17 cellular contexts compared by ENCODE assay signal in genomic region chr7:90180649-90181048, GRCh38. TPM values are rescaled to one million over a fixed set of nuclear protein-coding genes. Genes with fewer than 3 reads are reported as not detected.
DNase-seq lines count a peak whose midpoint lies in the region; ATAC-seq and TF ChIP-seq lines count a peak whose summit lies in the region.
"Had no signal": no experiment of that assay in that cellular context is flagged by ENCODE, and none has a peak within 500 bp of the region (broad histone marks: within the 10 kb centered on the region; RNA-seq: fewer than 3 reads in every experiment).

No MANE protein-coding gene starts in this region.

- CTCF ChIA-PET in activated naive CD4-positive, alpha-beta T cell treated with anti-CD3 and anti-CD28 coated beads for 36 hours (lab: Charles Lee), result no interaction called here
- CTCF ChIA-PET in activated naive CD4-positive, alpha-beta T cell treated with anti-CD3 and anti-CD28 coated beads, Interleukin-2, amount 10 ng/mL, durations not matched to agents 7 days and 5 days (lab: Charles Lee), result interaction anchor here (0.7 kb wide), 1 partner anchor 61 kb away, joined by 3 read pairs; no protein-coding TSS in a partner anchor

- H3K36me3 ChIP-seq in OCI-LY3 (replicated peaks; ENCODE audit: low read depth, low read length) (peaks cover 11% of the 10 kb centered on the region), spleen (no peaks in the 10 kb centered on the region)
- H3K36me3 ChIP-seq: gastroesophageal sphincter, SJCRH30 had no signal

- TF ChIP-seq CTCF in OCI-LY3 (IDR thresholded peaks at IDR 0.05; ENCODE audit: low read depth, low read length) (no peak), choroid plexus epithelial cell (conservative IDR thresholded peaks at IDR 0.05; ENCODE audit: low read depth, low read length) (no peak), spleen (IDR thresholded peaks at IDR 0.05 in 8 of 11, conservative IDR thresholded peaks at IDR 0.05 in 3 of 11) (no peak)

- peaks cover 19% of the 10 kb centered on the region; the same call in 1 of the 2 replicates for H3K9me3 ChIP-seq in OCI-LY3 (ENCODE audit: insufficient read depth, low read length)
- H3K9me3 ChIP-seq in spleen, result peaks cover 0 to 12% (median 4%) of the 10 kb centered on the region in 8 donors
- H3K9me3 ChIP-seq: gastroesophageal sphincter, SJCRH30 had no signal

- no peak for DNase-seq in activated naive CD4-positive, alpha-beta T cell treated with anti-CD3 and anti-CD28 coated beads for 36 hours
- no peak for DNase-seq in activated naive CD4-positive, alpha-beta T cell treated with anti-CD3 and anti-CD28 coated beads, Interleukin-2, amount 10 ng/mL, durations not matched to agents 7 days and 5 days
- DNase-seq in choroid plexus epithelial cell (ENCODE audit: low read depth) (peak; percentile 8), renal cortical epithelial cell (ENCODE audit: low read depth) (peak; percentile 53), spleen (no peak), A172 (ENCODE audit: low spot score) (no peak)
- DNase-seq: central memory CD4-positive, alpha-beta T cell; MV-4-11; NCI-H2081; NCI-H774; nephron progenitor cell; SJCRH30; trophoblast cell had no signal

- H3K4me3 ChIP-seq in OCI-LY3 (ENCODE audit: low read length), result no peak overlapping the region
- H3K4me3 ChIP-seq in choroid plexus epithelial cell (ENCODE audit: low read depth, low read length), result no peak overlapping the region
- H3K4me3 ChIP-seq in spleen, result no peak overlapping the region
- H3K4me3 ChIP-seq: gastroesophageal sphincter, SJCRH30 had no signal

- peaks cover 9% of the 10 kb centered on the region for H3K27me3 Mint-ChIP-seq in activated naive CD4-positive, alpha-beta T cell treated with anti-CD3 and anti-CD28 coated beads for 36 hours (ENCODE audit: low read depth)
- no peaks in the 10 kb centered on the region for H3K27me3 Mint-ChIP-seq in activated naive CD4-positive, alpha-beta T cell treated with anti-CD3 and anti-CD28 coated beads, Interleukin-2, amount 10 ng/mL, durations not matched to agents 7 days and 5 days

- H3K4me1 ChIP-seq in OCI-LY3 (ENCODE audit: low read length) (peaks cover 28% of the 10 kb centered on the region), spleen (peaks cover 0 to 20% (median 4%) of the 10 kb centered on the region in 6 donors)
- H3K4me1 ChIP-seq: gastroesophageal sphincter, SJCRH30 had no signal

- H3K36me3 Mint-ChIP-seq in activated naive CD4-positive, alpha-beta T cell treated with anti-CD3 and anti-CD28 coated beads for 36 hours (ENCODE audit: low read depth), result peaks cover 2% of the 10 kb centered on the region
- no peaks in the 10 kb centered on the region for H3K36me3 Mint-ChIP-seq in activated naive CD4-positive, alpha-beta T cell treated with anti-CD3 and anti-CD28 coated beads, Interleukin-2, amount 10 ng/mL, durations not matched to agents 7 days and 5 days

- H3K27me3 ChIP-seq in OCI-LY3 (ENCODE audit: low read depth, low read length) (no peaks in the 10 kb centered on the region), spleen (replicated peaks in 1 of 7) (no peaks in the 10 kb centered on the region)
- H3K27me3 ChIP-seq: gastroesophageal sphincter, SJCRH30 had no signal

- H3K4me3 Mint-ChIP-seq in activated naive CD4-positive, alpha-beta T cell treated with anti-CD3 and anti-CD28 coated beads for 36 hours, result no peak overlapping the region
- no peak overlapping the region for H3K4me3 Mint-ChIP-seq in activated naive CD4-positive, alpha-beta T cell treated with anti-CD3 and anti-CD28 coated beads, Interleukin-2, amount 10 ng/mL, durations not matched to agents 7 days and 5 days
- H3K4me3 Mint-ChIP-seq: nephron progenitor cell had no signal

- intact Hi-C loops in activated naive CD4-positive, alpha-beta T cell treated with anti-CD3 and anti-CD28 coated beads for 36 hours (cut with micrococcal nuclease), result loop anchor here (1.0 kb wide), 1 partner anchor 245 kb away; no protein-coding TSS in a partner anchor
- intact Hi-C loops in spleen (cut with DNase I; ENCODE audit: low total_unique reads), result no loop called here

- peak overlapping the region; percentile 17; the same call in 1 of the 2 replicates for H3K4me2 ChIP-seq in OCI-LY3 (ENCODE audit: low read length)

- no peak for ATAC-seq in GM21515 (IDR thresholded peaks at IDR 0.05; ENCODE audit: unreplicated experiment)
- ATAC-seq: gastroesophageal sphincter, sciatic nerve had no signal

- peaks cover 4% of the 10 kb centered on the region for H3K9me3 Mint-ChIP-seq in activated naive CD4-positive, alpha-beta T cell treated with anti-CD3 and anti-CD28 coated beads for 36 hours
- H3K9me3 Mint-ChIP-seq in activated naive CD4-positive, alpha-beta T cell treated with anti-CD3 and anti-CD28 coated beads, Interleukin-2, amount 10 ng/mL, durations not matched to agents 7 days and 5 days, result peaks cover 4% of the 10 kb centered on the region

- no peaks in the 10 kb centered on the region for H4K20me1 ChIP-seq in OCI-LY3 (ENCODE audit: insufficient read depth, low read length)

- H2AFZ ChIP-seq in OCI-LY3 (ENCODE audit: low read depth, low read length), result no peak overlapping the region

- H3K79me2 ChIP-seq in OCI-LY3 (ENCODE audit: low read length), result no peaks in the 10 kb centered on the region

- no peak overlapping the region for H3K9ac ChIP-seq in OCI-LY3 (ENCODE audit: low read length)

- no peak for TF ChIP-seq POLR2A in spleen (IDR thresholded peaks at IDR 0.05)

- H3K27ac Mint-ChIP-seq in activated naive CD4-positive, alpha-beta T cell treated with anti-CD3 and anti-CD28 coated beads for 36 hours, result peak overlapping the region; percentile 94
- H3K27ac Mint-ChIP-seq in activated naive CD4-positive, alpha-beta T cell treated with anti-CD3 and anti-CD28 coated beads, Interleukin-2, amount 10 ng/mL, durations not matched to agents 7 days and 5 days, result no peak overlapping the region
- H3K27ac Mint-ChIP-seq: nephron progenitor cell had no signal

- peaks cover 35% of the 10 kb centered on the region for H3K4me1 Mint-ChIP-seq in activated naive CD4-positive, alpha-beta T cell treated with anti-CD3 and anti-CD28 coated beads for 36 hours (ENCODE audit: low read depth)
- peaks cover 11% of the 10 kb centered on the region for H3K4me1 Mint-ChIP-seq in activated naive CD4-positive, alpha-beta T cell treated with anti-CD3 and anti-CD28 coated beads, Interleukin-2, amount 10 ng/mL, durations not matched to agents 7 days and 5 days
- H3K4me1 Mint-ChIP-seq: nephron progenitor cell had no signal

- H3K27ac ChIP-seq in OCI-LY3 (ENCODE audit: low read length), result no peak overlapping the region
- no peak overlapping the region for H3K27ac ChIP-seq in spleen
- H3K27ac ChIP-seq: gastroesophageal sphincter, SJCRH30 had no signal

RNA-seq across cellular contexts. Expression of gene STEAP1, which starts 26.4 kb away (rescaled TPM):
- 1 to 10 TPM; 2.6 to 3.3 TPM for total RNA-seq in activated naive CD4-positive, alpha-beta T cell treated with anti-CD3 and anti-CD28 coated beads for 36 hours
- total RNA-seq in renal cortical epithelial cell (13.4 and 17.4 TPM in 2 replicates), spleen (10 to 100 TPM in 1 of 7 donors, 1 to 10 TPM in 6; 1.5 to 12.3 (median 4.4) TPM)
- 1 to 10 TPM in 2 of 3 donors, under 1 TPM in 1; 0.67 to 1.7 (median 1.7) TPM for polyA plus RNA-seq in spleen
- total RNA-seq in A172 (2014; rRNA removed; shearing (Covaris generic)), result 0.83 and 1.5 TPM in 2 replicates

RNA-seq across cellular contexts. Expression of gene STEAP2, which starts 30.9 kb away (rescaled TPM):
- total RNA-seq in activated naive CD4-positive, alpha-beta T cell treated with anti-CD3 and anti-CD28 coated beads for 36 hours, result not detected
- total RNA-seq in renal cortical epithelial cell, result 7.1 and 20.2 TPM in 2 replicates
- total RNA-seq in spleen, result 10 to 100 TPM in 2 of 7 donors, 1 to 10 TPM in 5; 4.8 to 15.8 (median 6.6) TPM
- polyA plus RNA-seq in spleen, result 1 to 10 TPM in 2 of 3 donors, under 1 TPM in 1; 0.65 to 1.4 (median 1.1) TPM
- 2.5 and 18.5 TPM in 2 replicates for total RNA-seq in A172 (2014; rRNA removed; shearing (Covaris generic))

Comparison
In these comparisons a context has a peak if more than half of its experiments do, and no peak if none do; other contexts are left out.
1. DNase-seq: peak in choroid plexus epithelial cell (single experiment) and renal cortical epithelial cell (single experiment); none in activated naive CD4-positive, alpha-beta T cell treated with anti-CD3 and anti-CD28 coated beads for 36 hours (single experiment), activated naive CD4-positive, alpha-beta T cell treated with anti-CD3 and anti-CD28 coated beads, Interleukin-2, amount 10 ng/mL, durations not matched to agents 7 days and 5 days (single experiment), spleen (single experiment) and A172 (single experiment).